In genomic region chr11:123407996-123408597, GRCh38 we compare ENCODE assay signal across 14 cellular contexts. TPM values are rescaled to one million over a fixed set of nuclear protein-coding genes. Genes with fewer than 3 reads are reported as not detected.
DNase-seq lines count a peak whose midpoint lies in the region; ATAC-seq, FAIRE-seq and TF ChIP-seq lines count a peak whose summit lies in the region.
"Had no signal": no experiment of that assay in that cellular context is flagged by ENCODE, and none has a peak within 500 bp of the region (broad histone marks: within the 10 kb centered on the region; RNA-seq: fewer than 3 reads in every experiment).

No MANE protein-coding gene starts in this region.

- no peak overlapping the region for H3K4me3 ChIP-seq in neural progenitor cell

- H3K79me2 ChIP-seq in neural progenitor cell (ENCODE audit: low read depth), result no peaks in the 10 kb centered on the region

- H3K27ac ChIP-seq in neural progenitor cell, result no peak overlapping the region

- DNase-seq in GM12892 (ENCODE audit: insufficient read length) (no peak), NCI-H82 (lab: John Stamatoyannopoulos, UW) (peak; percentile 56), neural progenitor cell (ENCODE audit: low spot score) (no peak), foreskin melanocyte (no peak)
- no peak for DNase-seq in activated CD4-positive, alpha-beta T cell treated with anti-CD3 and anti-CD28 coated beads, Interleukin-2, amount 50 U/mL, for 48 hours
- DNase-seq in activated naive CD4-positive, alpha-beta T cell (lab: John Stamatoyannopoulos, UW), result no peak
- DNase-seq in activated CD8-positive, alpha-beta memory T cell treated with anti-CD3 and anti-CD28 coated beads, Interleukin-2, amount 50 U/mL, for 48 hours, result no peak
- DNase-seq: GF-D8, NCI-H1048, NCI-H2107 had no signal

- H3K4me1 ChIP-seq in neural progenitor cell, result peaks cover 56% of the 10 kb centered on the region

- ATAC-seq in activated T-helper 17 cell treated with anti-CD3 and anti-CD28 coated beads, Interleukin-2, amount 50 U/mL, for 72 hours (replicated peaks), result no peak

- H3K9ac ChIP-seq in neural progenitor cell, result no peak overlapping the region

- no peaks in the 10 kb centered on the region for H3K36me3 Mint-ChIP-seq in activated T-helper 17 cell treated with anti-CD3 and anti-CD28 coated beads, Interleukin-2, amount 50 U/mL, for 72 hours (ENCODE audit: low read depth)
- H3K36me3 Mint-ChIP-seq in neural progenitor cell, result no peaks in the 10 kb centered on the region
- H3K36me3 Mint-ChIP-seq: IgD-negative memory B cell had no signal

- H3K4me1 Mint-ChIP-seq in activated T-helper 17 cell treated with anti-CD3 and anti-CD28 coated beads, Interleukin-2, amount 50 U/mL, for 72 hours, result peaks cover 10% of the 10 kb centered on the region
- peaks cover 66% of the 10 kb centered on the region for H3K4me1 Mint-ChIP-seq in neural progenitor cell

- peaks cover 4% of the 10 kb centered on the region for H3K27me3 Mint-ChIP-seq in activated T-helper 17 cell treated with anti-CD3 and anti-CD28 coated beads, Interleukin-2, amount 50 U/mL, for 72 hours
- peaks cover 6% of the 10 kb centered on the region for H3K27me3 Mint-ChIP-seq in neural progenitor cell (ENCODE audit: insufficient read depth, low read depth)
- H3K27me3 Mint-ChIP-seq: CD4-positive, alpha-beta T cell had no signal

- peak; percentile 65 for FAIRE-seq in GM12892 (lab: Jason Lieb, UNC)

- H3K27me3 ChIP-seq in neural progenitor cell, result peaks cover 53% of the 10 kb centered on the region

- no peak overlapping the region for H2AFZ ChIP-seq in neural progenitor cell (replicated peaks)

- no peaks in the 10 kb centered on the region for H3K36me3 ChIP-seq in neural progenitor cell

- TF ChIP-seq CTCF in neural progenitor cell (IDR thresholded peaks at IDR 0.05), result no peak

- peak overlapping the region; percentile 49 for H3K4me2 ChIP-seq in neural progenitor cell

- H3K9me3 Mint-ChIP-seq in activated T-helper 17 cell treated with anti-CD3 and anti-CD28 coated beads, Interleukin-2, amount 50 U/mL, for 72 hours, result no peaks in the 10 kb centered on the region
- no peaks in the 10 kb centered on the region for H3K9me3 Mint-ChIP-seq in neural progenitor cell
- H3K9me3 Mint-ChIP-seq: CD4-positive, alpha-beta T cell; IgD-negative memory B cell had no signal

- no peaks in the 10 kb centered on the region for H3K9me3 ChIP-seq in neural progenitor cell (ENCODE audit: low read depth)

- peaks cover 15% of the 10 kb centered on the region for H4K20me1 ChIP-seq in neural progenitor cell (ENCODE audit: low read depth)

- H3K27ac Mint-ChIP-seq in activated T-helper 17 cell treated with anti-CD3 and anti-CD28 coated beads, Interleukin-2, amount 50 U/mL, for 72 hours, result no peak overlapping the region
- H3K27ac Mint-ChIP-seq in neural progenitor cell, result peak overlapping the region; percentile 48
- H3K27ac Mint-ChIP-seq: B cell; CD4-positive, alpha-beta T cell; IgD-negative memory B cell had no signal

- peak overlapping the region; percentile 68 for H3K4me3 Mint-ChIP-seq in activated T-helper 17 cell treated with anti-CD3 and anti-CD28 coated beads, Interleukin-2, amount 50 U/mL, for 72 hours
- no peak overlapping the region for H3K4me3 Mint-ChIP-seq in neural progenitor cell
- H3K4me3 Mint-ChIP-seq: B cell; CD4-positive, alpha-beta T cell; IgD-negative memory B cell had no signal

- peaks cover 35% of the 10 kb centered on the region for H3F3A ChIP-seq in neural progenitor cell (ENCODE audit: low read depth)

- no peak for TF ChIP-seq POLR2A in GM12892 (IDR thresholded peaks at IDR 0.05; ENCODE audit: low read depth, low read length)

RNA-seq across cellular contexts. Expression of gene GRAMD1B, which starts 22.0 kb away (rescaled TPM):
- polyA plus RNA-seq in GM12892 (2012; ENCODE audit: missing spikeins), result 15.5 TPM
- total RNA-seq in activated T-helper 17 cell treated with anti-CD3 and anti-CD28 coated beads, Interleukin-2, amount 50 U/mL, for 72 hours, result 10 to 100 TPM; 41.7 to 78.3 TPM
- total RNA-seq in neural progenitor cell (ENCODE audit: low replicate concordance), result 12.6 and 32.6 TPM in 2 replicates
- polyA plus RNA-seq: IgD-negative memory B cell had no signal
